ENCODE assay signal across 1 cellular context in the genomic region with DNA sequence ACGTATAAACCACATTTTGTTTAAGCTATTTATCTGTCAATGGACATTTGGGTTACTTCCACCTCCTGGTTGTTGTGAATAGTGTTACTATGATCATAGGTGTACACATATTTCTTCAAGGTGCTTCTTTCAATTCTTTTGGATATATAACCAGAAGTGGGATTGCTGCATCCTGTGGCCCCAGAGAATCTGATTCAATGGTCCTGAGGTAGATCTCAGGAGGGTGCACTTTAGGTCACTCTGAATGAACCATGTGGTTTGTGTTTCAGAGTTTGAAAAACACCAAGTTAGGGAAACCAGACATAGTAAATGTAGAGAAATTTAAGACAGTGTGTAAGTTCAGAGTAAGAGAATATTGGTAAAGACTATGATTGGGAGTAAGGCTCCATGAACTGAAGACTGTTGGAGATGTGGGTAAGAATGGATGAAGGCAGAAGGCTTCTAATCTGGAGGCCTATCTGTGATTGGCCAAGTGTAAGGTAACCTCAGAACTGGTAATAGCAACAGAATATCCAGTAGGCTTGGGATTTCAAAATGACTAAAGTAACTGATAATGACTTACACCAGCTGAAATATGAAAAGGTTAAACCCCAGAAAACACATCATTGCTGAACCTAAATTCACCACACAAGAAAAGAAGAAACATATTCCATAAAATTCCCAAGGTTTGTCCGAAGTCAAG.
TF ChIP-seq lines count a peak whose summit lies in the region.

No MANE protein-coding gene starts in this region.

TF ChIP-seq in GM12878, 131 proteins besides CTCF, POLR2A, EP300 and RAD21 (continued from another document):
- no peak for TF ChIP-seq ZZZ3 (IDR thresholded peaks at IDR 0.05; ENCODE audit: control insufficient read depth, insufficient read length, low read depth)
- TF ChIP-seq, protein P1, sequence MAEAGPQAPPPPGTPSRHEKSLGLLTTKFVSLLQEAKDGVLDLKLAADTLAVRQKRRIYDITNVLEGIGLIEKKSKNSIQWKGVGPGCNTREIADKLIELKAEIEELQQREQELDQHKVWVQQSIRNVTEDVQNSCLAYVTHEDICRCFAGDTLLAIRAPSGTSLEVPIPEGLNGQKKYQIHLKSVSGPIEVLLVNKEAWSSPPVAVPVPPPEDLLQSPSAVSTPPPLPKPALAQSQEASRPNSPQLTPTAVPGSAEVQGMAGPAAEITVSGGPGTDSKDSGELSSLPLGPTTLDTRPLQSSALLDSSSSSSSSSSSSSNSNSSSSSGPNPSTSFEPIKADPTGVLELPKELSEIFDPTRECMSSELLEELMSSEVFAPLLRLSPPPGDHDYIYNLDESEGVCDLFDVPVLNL (IDR thresholded peaks at IDR 0.05; ENCODE audit: low read depth, low read length): no peak
- TF ChIP-seq, protein P2, sequence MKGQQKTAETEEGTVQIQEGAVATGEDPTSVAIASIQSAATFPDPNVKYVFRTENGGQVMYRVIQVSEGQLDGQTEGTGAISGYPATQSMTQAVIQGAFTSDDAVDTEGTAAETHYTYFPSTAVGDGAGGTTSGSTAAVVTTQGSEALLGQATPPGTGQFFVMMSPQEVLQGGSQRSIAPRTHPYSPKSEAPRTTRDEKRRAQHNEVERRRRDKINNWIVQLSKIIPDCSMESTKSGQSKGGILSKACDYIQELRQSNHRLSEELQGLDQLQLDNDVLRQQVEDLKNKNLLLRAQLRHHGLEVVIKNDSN (IDR thresholded peaks at IDR 0.05; ENCODE audit: borderline replicate concordance, extremely low read length, insufficient read depth, low read depth, low read length): no peak
